Comparison of ENCODE assay signal across 8 cellular contexts in the genomic region with DNA sequence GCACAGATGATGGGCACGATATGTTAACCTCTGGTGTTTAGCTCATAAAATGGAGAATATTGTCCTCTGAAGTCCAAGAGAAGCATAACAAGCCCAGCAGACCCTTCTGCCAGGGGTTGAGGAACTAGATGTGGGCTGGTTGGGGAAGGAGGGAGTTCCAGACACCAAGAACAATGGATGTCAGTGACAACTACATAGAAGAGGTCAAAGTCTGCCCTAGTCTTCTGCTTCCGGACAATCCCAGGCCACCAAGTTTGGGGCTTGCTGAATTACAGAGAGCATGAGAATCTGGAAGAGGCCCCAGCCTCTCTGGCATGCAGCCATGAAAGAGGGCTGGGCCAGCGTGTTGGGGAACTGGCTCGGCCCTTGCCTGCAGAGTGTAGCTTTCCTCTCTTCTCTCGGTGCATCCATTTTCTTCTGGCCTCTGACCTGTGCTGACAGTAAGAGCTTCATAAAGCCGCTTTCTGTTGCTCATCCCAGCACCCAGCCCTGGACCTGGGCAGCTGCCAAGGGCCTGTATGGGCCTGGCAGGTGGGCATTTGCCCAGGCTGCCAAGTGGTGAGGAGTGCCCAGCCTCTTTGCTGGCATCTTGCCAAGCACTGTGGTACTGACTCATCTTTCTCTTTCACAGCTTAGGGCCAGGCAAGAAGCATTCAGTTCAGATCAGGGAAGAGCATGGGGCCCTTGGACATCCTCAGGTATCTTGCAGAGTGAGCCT. TPM values are rescaled to one million over a fixed set of nuclear protein-coding genes. Genes with fewer than 3 reads are reported as not detected.
DNase-seq lines count a peak whose midpoint lies in the region; ATAC-seq, FAIRE-seq and TF ChIP-seq lines count a peak whose summit lies in the region.

No MANE protein-coding gene starts in this region.

- peaks cover 6% of the 10 kb centered on the region for H3K9me3 ChIP-seq in SJSA1 (replicated peaks)
- no peaks in the 10 kb centered on the region for H3K9me3 ChIP-seq in small intestine (ENCODE audit: control insufficient read depth, low read depth)

- H3K4me1 ChIP-seq in SJSA1 (replicated peaks) = peaks cover 58% of the 10 kb centered on the region
- no peaks in the 10 kb centered on the region for H3K4me1 ChIP-seq in small intestine (ENCODE audit: control insufficient read depth in 2 of 2, insufficient read depth in 1 of 2, low read depth in 1 of 2, low read length in 1 of 2)

- no peak for FAIRE-seq in small intestine (lab: Jason Lieb, UNC)

- WGBS in small intestine, 3 donors = 32 to 45% (median 37%) methylated on average over 6 of the region's 6 CpGs

- ATAC-seq in GM21447 (IDR thresholded peaks at IDR 0.05; ENCODE audit: unreplicated experiment) (no peak), HG03095 (IDR thresholded peaks at IDR 0.05; ENCODE audit: unreplicated experiment) (no peak)

- H3K27me3 ChIP-seq in SJSA1 (replicated peaks) = no peaks in the 10 kb centered on the region
- no peaks in the 10 kb centered on the region for H3K27me3 ChIP-seq in small intestine (ENCODE audit: control insufficient read depth in 2 of 2, insufficient read depth in 2 of 2, low read length in 2 of 2)

- no peaks in the 10 kb centered on the region for H3K36me3 ChIP-seq in SJSA1
- no peaks in the 10 kb centered on the region for H3K36me3 ChIP-seq in small intestine (ENCODE audit: control insufficient read depth in 2 of 2, insufficient read depth in 2 of 2, low read length in 2 of 2)

- peak; percentile 20 for DNase-seq in CD1c-positive myeloid dendritic cell (ENCODE audit: extremely low spot score)
- peak; percentile 98 for DNase-seq in LHCN-M2 (ENCODE audit: low read depth)
- peak; percentile 53 to 62 for DNase-seq in SJSA1 (ENCODE audit: low read depth in 1 of 2, low spot score in 2 of 2)
- peak; percentile 69 for DNase-seq in fibroblast of villous mesenchyme (ENCODE audit: low read depth)
- DNase-seq in small intestine = peak; percentile 69
- DNase-seq in activated naive CD4-positive, alpha-beta T cell treated with Interleukin-2 at 50 U/mL for 16 hours = no peak

- H3K27ac ChIP-seq in SJSA1 (no peak overlapping the region), small intestine (ENCODE audit: low read depth in 1 of 2, low read length in 1 of 2) (peak overlapping the region in 1 of 2 donors; percentile 50)

- no peak for TF ChIP-seq CTCF in fibroblast of villous mesenchyme (IDR thresholded peaks at IDR 0.05; ENCODE audit: insufficient read depth, low read depth, low read length)

- H3K4me3 ChIP-seq in SJSA1 = no peak overlapping the region
- no peak overlapping the region for H3K4me3 ChIP-seq in fibroblast of villous mesenchyme (ENCODE audit: low read depth, low read length)
- no peak overlapping the region for H3K4me3 ChIP-seq in small intestine (ENCODE audit: low read depth in 1 of 2, low read length in 2 of 2)

RNA-seq across cellular contexts. Expression of a gene that starts 14.6 kb away (rescaled TPM):
- total RNA-seq in LHCN-M2 (2014; rRNA removed) (134 and 174 TPM in 2 replicates), fibroblast of villous mesenchyme (101 and 146 TPM in 2 replicates)
- polyA plus RNA-seq in LHCN-M2 (2012) = 279 TPM
- 161 and 214 TPM in 2 replicates for total RNA-seq in SJSA1 (2014; rRNA removed; shearing (Covaris generic))
- 100 to 1,000 TPM in 1 of 3 donors, 10 to 100 TPM in 2; 47.6 to 231 (median 82.4) TPM for polyA plus RNA-seq in small intestine

RNA-seq across cellular contexts. Expression of a gene that starts 53.6 kb away (rescaled TPM):
- 6.9 and 8.2 TPM in 2 replicates for total RNA-seq in LHCN-M2 (2014; rRNA removed)
- polyA plus RNA-seq in LHCN-M2 (2012) = 8.0 TPM
- total RNA-seq in SJSA1 (2014; rRNA removed; shearing (Covaris generic)) = 2.9 and 4.3 TPM in 2 replicates
- total RNA-seq in fibroblast of villous mesenchyme = 3.0 and 3.9 TPM in 2 replicates
- under 1 TPM in 1 of 3 donors, not detected in 2; 0.25 TPM for polyA plus RNA-seq in small intestine
